ENCODE assay signal across 5 cellular contexts in the genomic region with DNA sequence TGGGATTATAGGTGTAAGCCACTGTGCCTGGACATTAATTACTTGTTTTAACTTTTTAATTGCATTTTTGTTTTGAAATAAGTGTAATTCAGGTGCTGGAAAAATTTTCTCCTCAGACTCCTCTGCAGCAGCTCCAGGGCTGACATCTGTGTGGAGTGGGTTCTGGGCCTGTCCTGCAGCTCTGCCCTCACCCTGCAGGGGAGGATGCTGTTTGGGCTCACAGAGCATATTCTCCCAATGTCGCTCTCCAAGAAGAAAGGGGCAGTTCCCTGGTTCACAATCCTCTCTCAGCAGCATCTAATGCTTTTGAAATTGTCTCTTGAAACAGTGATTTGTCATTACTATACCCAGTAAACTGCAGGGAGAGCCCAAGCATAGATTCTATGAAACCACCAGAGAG.
DNase-seq lines count a peak whose midpoint lies in the region; TF ChIP-seq lines count a peak whose summit lies in the region.
"Not testable (repeated sequence)": the region's sequence is repeated elsewhere in the genome, so short reads cannot be mapped to it uniquely, and the experiment has no call there.

No MANE protein-coding gene starts in this region.

- H3K9ac ChIP-seq in Loucy (ENCODE audit: low read depth, low read length, poor library complexity, severe bottlenecking) = not testable (repeated sequence)

- not testable (repeated sequence) for H3K9me2 ChIP-seq in Loucy (replicated peaks; ENCODE audit: low read depth, low read length)

- H3K4me1 ChIP-seq in Loucy (ENCODE audit: insufficient read depth, low read length, poor library complexity, severe bottlenecking) = not testable (repeated sequence)

- not testable (repeated sequence) for H3K4me2 ChIP-seq in Loucy (ENCODE audit: low read depth, low read length, poor library complexity, severe bottlenecking)

- not testable (repeated sequence) for H3F3A ChIP-seq in Loucy (ENCODE audit: low read depth)

- H3K36me3 Mint-ChIP-seq in activated naive CD4-positive, alpha-beta T cell treated with anti-CD3 and anti-CD28 coated beads for 36 hours (ENCODE audit: low read depth) = not testable (repeated sequence)

- not testable (repeated sequence) for H3K36me3 ChIP-seq in Loucy (ENCODE audit: insufficient read depth, low read length)

- not testable (repeated sequence) for H3K27me3 ChIP-seq in Loucy (ENCODE audit: insufficient read depth, low read length, poor library complexity, severe bottlenecking)

- not testable (repeated sequence) for H2AFZ ChIP-seq in Loucy (ENCODE audit: low read length)

- not testable (repeated sequence) for H3K4me3 ChIP-seq in Loucy (ENCODE audit: low read length, poor library complexity, severe bottlenecking)

- CTCF ChIA-PET in activated naive CD4-positive, alpha-beta T cell treated with anti-CD3 and anti-CD28 coated beads for 36 hours (lab: Charles Lee) = interaction anchor here (0.6 to 2.1 kb wide), 5 partner anchors 9 to 85 kb away, joined by 3 to 5 read pairs (median 3); no protein-coding TSS in a partner anchor

- peaks cover 14% of the 10 kb centered on the region for H3K4me1 Mint-ChIP-seq in activated naive CD4-positive, alpha-beta T cell treated with anti-CD3 and anti-CD28 coated beads for 36 hours (ENCODE audit: low read depth)

- not testable (repeated sequence) for H3K9me3 ChIP-seq in Loucy (ENCODE audit: insufficient read depth, low read depth, low read length)

- not testable (repeated sequence) for H3K27ac Mint-ChIP-seq in activated naive CD4-positive, alpha-beta T cell treated with anti-CD3 and anti-CD28 coated beads for 36 hours

- not testable (repeated sequence) for H3K4me3 Mint-ChIP-seq in activated naive CD4-positive, alpha-beta T cell treated with anti-CD3 and anti-CD28 coated beads for 36 hours

- TF ChIP-seq CTCF in GM12873 (IDR thresholded peaks at IDR 0.05; ENCODE audit: insufficient read depth, low read depth, low read length, missing control alignments) (peak; percentile 14), Loucy (conservative IDR thresholded peaks at IDR 0.05; ENCODE audit: low read length) (peak; percentile 37)

- not testable (repeated sequence) for H3K79me2 ChIP-seq in Loucy (ENCODE audit: insufficient read depth, low read length)

- peaks cover 15% of the 10 kb centered on the region for H3K27me3 Mint-ChIP-seq in activated naive CD4-positive, alpha-beta T cell treated with anti-CD3 and anti-CD28 coated beads for 36 hours (ENCODE audit: low read depth)

- H4K20me1 ChIP-seq in Loucy (ENCODE audit: insufficient read depth, low read length, poor library complexity, severe bottlenecking) = not testable (repeated sequence)

- peak; percentile 22 for DNase-seq in activated CD4-positive, alpha-beta T cell treated with anti-CD3 and anti-CD28 coated beads for 48 hours
- peak; percentile 64 for DNase-seq in activated naive CD4-positive, alpha-beta T cell treated with anti-CD3 and anti-CD28 coated beads for 36 hours
- DNase-seq in stimulated activated CD4-positive, alpha-beta T cell treated with anti-CD3 and anti-CD28 coated beads, Interleukin-1b, Interleukin-23, amount 100 ng/mL, for 48 hours = peak; percentile 12

- H3K9me3 Mint-ChIP-seq in activated naive CD4-positive, alpha-beta T cell treated with anti-CD3 and anti-CD28 coated beads for 36 hours = not testable (repeated sequence)

- intact Hi-C loops in activated naive CD4-positive, alpha-beta T cell treated with anti-CD3 and anti-CD28 coated beads for 36 hours (cut with micrococcal nuclease) = not testable (repeated sequence)

Comparison
In these comparisons a context has a peak if more than half of its experiments do, and no peak if none do; other contexts are left out.
1. DNase-seq: peak in every context shown above with its lines; median percentile 64 in activated naive CD4-positive, alpha-beta T cell treated with anti-CD3 and anti-CD28 coated beads for 36 hours; 22 in activated CD4-positive, alpha-beta T cell treated with anti-CD3 and anti-CD28 coated beads for 48 hours; 12 in stimulated activated CD4-positive, alpha-beta T cell treated with anti-CD3 and anti-CD28 coated beads, Interleukin-1b, Interleukin-23, amount 100 ng/mL, for 48 hours.